In the genomic region with DNA sequence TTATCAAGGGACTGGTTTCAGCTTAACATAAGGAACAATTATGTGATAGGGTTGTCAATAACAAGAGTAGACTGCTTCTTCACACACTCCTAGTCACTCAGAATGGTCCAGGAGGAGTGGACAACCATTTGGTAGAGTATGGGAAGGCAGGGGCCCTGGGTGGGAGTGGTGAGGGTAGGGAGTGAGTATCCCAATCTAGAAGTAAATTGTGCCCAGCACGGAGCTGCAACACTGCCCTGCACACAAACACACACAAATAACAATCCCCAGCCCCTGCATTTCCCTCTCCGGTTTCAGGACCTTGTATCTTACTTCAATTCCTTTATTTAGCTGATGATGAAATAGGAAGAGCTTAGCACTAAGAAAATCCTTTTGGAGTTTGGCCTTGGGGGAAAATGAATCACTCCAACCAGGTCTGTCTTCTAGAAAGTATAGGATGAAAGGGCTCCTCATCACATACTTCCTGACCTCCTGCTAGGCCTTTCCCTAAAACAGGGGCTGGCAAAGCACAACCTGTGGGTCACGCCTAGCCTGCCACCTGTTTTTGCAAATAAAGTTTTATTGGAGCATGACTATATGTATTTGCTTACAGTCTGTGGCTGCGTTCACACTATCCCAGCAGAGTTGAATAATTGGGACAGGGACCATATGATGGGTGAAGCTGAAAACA, we compare ENCODE assay signal across 12 cellular contexts.
A peak's percentile ranks its signal among the peaks of the same experiment; 100 is the strongest.
DNase-seq lines count a peak whose midpoint lies in the region; ATAC-seq, FAIRE-seq and TF ChIP-seq lines count a peak whose summit lies in the region.
"Had no signal": no experiment of that assay in that cellular context is flagged by ENCODE, and none has a peak within 500 bp of the region (broad histone marks: within the 10 kb centered on the region; RNA-seq: fewer than 3 reads in every experiment).

No MANE protein-coding gene starts in this region.

- CTCF ChIA-PET in GM12878 (lab: Yijun Ruan, JAX), result interaction anchor here (0.7 to 1.8 kb wide), 4 partner anchors 8 to 80 kb away, joined by 3 to 6 read pairs (median 5); no protein-coding TSS in a partner anchor

- TF ChIP-seq CTCF in GM12878 (IDR thresholded peaks at IDR 0.05 in 2 of 3, conservative IDR thresholded peaks at IDR 0.05 in 1 of 3; ENCODE audit: control insufficient read depth in 2 of 3, extremely low read depth in 1 of 3, insufficient read depth in 1 of 3, low read depth in 3 of 3, low read length in 3 of 3) (no peak), kidney (IDR thresholded peaks at IDR 0.05; ENCODE audit: borderline replicate concordance, extremely low read depth, insufficient read depth) (no peak), pancreas (IDR thresholded peaks at IDR 0.05) (no peak)

- BruUV-seq in GM12878 (replicated peaks; lab: Mats Ljungman, UMichigan), result no TSS peak

- H3K27me3 ChIP-seq in GM12878 (replicated peaks in 1 of 2; ENCODE audit: control insufficient read depth in 2 of 2, insufficient read depth in 2 of 2, low read length in 1 of 2) (no peaks in the 10 kb centered on the region; a peak in 1 of 4 replicates), pancreas (no peaks in the 10 kb centered on the region)

- in situ Hi-C loops in GM12878 (cut with MboI), result no loop called here

- H3K9ac ChIP-seq in GM12878 (ENCODE audit: control insufficient read depth, insufficient read depth, low read length), result no peak overlapping the region
- H3K9ac ChIP-seq in kidney (ENCODE audit: low read length in 2 of 2), result no peak overlapping the region

- no peaks in the 10 kb centered on the region for H3K36me3 ChIP-seq in GM12878 (ENCODE audit: control insufficient read depth in 2 of 2, insufficient read depth in 2 of 2, low read length in 1 of 2)
- H3K36me3 ChIP-seq in kidney (ENCODE audit: control insufficient read depth in 1 of 2, insufficient read depth in 2 of 2, low read length in 2 of 2), result no peaks in the 10 kb centered on the region
- H3K36me3 ChIP-seq in pancreas, result no peaks in the 10 kb centered on the region

- WGBS in GM12878 (ENCODE audit: insufficient coverage, insufficient replicate concordance, low lambda C conversion rate, missing lambda C conversion rate), result 45% methylated on average over 4 of the region's 4 CpGs
- WGBS in pancreas, 2 donors, result 89 to 92% methylated on average over 4 of the region's 4 CpGs

- POLR2A ChIA-PET in GM12878 (lab: Charles Lee), result interaction anchor here (1.0 to 1.3 kb wide), 3 partner anchors 11 to 43 kb away, joined by 3 to 4 read pairs (median 4); no protein-coding TSS in a partner anchor

- TF ChIP-seq POLR2A in GM12878 (IDR thresholded peaks at IDR 0.05; ENCODE audit: low read depth, low read length), result no peak

- DNase-seq in LHCN-M2 (ENCODE audit: low read depth) (peak; percentile 64), GM12878 (ENCODE audit: low read depth, low spot score) (no peak), kidney (no peak), AG20443 (ENCODE audit: low spot score) (no peak), pancreas (no peak)
- DNase-seq: activated CD4-positive, alpha-beta T cell treated with anti-CD3 and anti-CD28 coated beads, Interleukin-2, amount 50 U/mL, for 48 hours; effector CD4-positive, alpha-beta T cell; GOT3; naive thymus-derived CD4-positive, alpha-beta T cell had no signal

- TF ChIP-seq RAD21 in GM12878 (IDR thresholded peaks at IDR 0.05; ENCODE audit: insufficient read depth, low read depth, low read length), result no peak

- intact Hi-C loops in GM12878 (cut with micrococcal nuclease; ENCODE audit: unreplicated experiment) (no loop called here), kidney (cut with DNase I) (no loop called here), pancreas (cut with DNase I) (no loop called here)

- peaks cover 3% of the 10 kb centered on the region; the same call in 1 of the 2 replicates for H3K4me1 ChIP-seq in GM12878 (ENCODE audit: control insufficient read depth, insufficient read depth, low read length)
- peaks cover 8 to 24% of the 10 kb centered on the region in 2 donors for H3K4me1 ChIP-seq in kidney (ENCODE audit: control insufficient read depth in 1 of 2, insufficient read depth in 1 of 2, low read depth in 1 of 2, low read length in 2 of 2)
- H3K4me1 ChIP-seq in pancreas, result peaks cover 0 to 12% (median 8%) of the 10 kb centered on the region in 3 donors

- no peak overlapping the region for H2AFZ ChIP-seq in GM12878 (ENCODE audit: control insufficient read depth, low read depth, low read length)

- H3K9me3 ChIP-seq in GM12878 (replicated peaks; ENCODE audit: control insufficient read depth, insufficient read depth, low read length), result no peaks in the 10 kb centered on the region
- H3K9me3 ChIP-seq in kidney (ENCODE audit: control insufficient read depth in 1 of 2, low read length in 2 of 2), result no peaks in the 10 kb centered on the region
- H3K9me3 ChIP-seq in pancreas, result no peaks in the 10 kb centered on the region

- H3K27ac ChIP-seq in GM12878 (ENCODE audit: control insufficient read depth, insufficient read depth) (no peak overlapping the region), kidney (ENCODE audit: low read depth in 2 of 2, low read length in 2 of 2) (peak overlapping the region; percentile 55 to 60), temporal lobe (ENCODE audit: low read depth, low read length) (peak overlapping the region; percentile 4), pancreas (peak overlapping the region in 1 of 4 donors; percentile 37)

- no peaks in the 10 kb centered on the region for H3K79me2 ChIP-seq in GM12878 (ENCODE audit: control insufficient read depth, insufficient read depth, low read length)

- SMC1A ChIA-PET in GM12878 (lab: Charles Lee; ENCODE audit: uncharacterized antibody, unreplicated experiment), result interaction anchor here (0.6 to 3.0 kb wide), 15 partner anchors 8 to 1533 kb away, joined by 3 to 17 read pairs (median 3); no protein-coding TSS in a partner anchor

- FAIRE-seq in GM12878 (lab: Jason Lieb, UNC) (no peak), kidney (lab: Jason Lieb, UNC) (no peak), pancreas (lab: Jason Lieb, UNC) (no peak)

- no peak for TF ChIP-seq EP300 in GM12878 (IDR thresholded peaks at IDR 0.05; ENCODE audit: borderline replicate concordance in 1 of 2, control insufficient read depth in 1 of 2, low read depth in 2 of 2, low read length in 2 of 2)

- H3K4me3 ChIP-seq in GM12878, result no peak overlapping the region
- no peak overlapping the region for H3K4me3 ChIP-seq in kidney (ENCODE audit: low read length in 2 of 2)
- no peak overlapping the region for H3K4me3 ChIP-seq in pancreas

- RAD21 ChIA-PET in GM12878 (lab: Charles Lee; ENCODE audit: unreplicated experiment), result interaction anchor here (0.6 to 2.1 kb wide), 10 partner anchors 11 to 174 kb away, joined by 3 to 9 read pairs (median 3); no protein-coding TSS in a partner anchor

- no peak for ATAC-seq in GM12878
- ATAC-seq in HG03135 (IDR thresholded peaks at IDR 0.05; ENCODE audit: unreplicated experiment), result no peak
- no peak for ATAC-seq in pancreas
- ATAC-seq in GM18858 (IDR thresholded peaks at IDR 0.05; ENCODE audit: unreplicated experiment), result no peak
- ATAC-seq: naive thymus-derived CD4-positive, alpha-beta T cell had no signal

- H4K20me1 ChIP-seq in GM12878 (ENCODE audit: control insufficient read depth, insufficient read depth), result no peaks in the 10 kb centered on the region

- H3K4me2 ChIP-seq in GM12878 (ENCODE audit: control insufficient read depth, insufficient read depth), result no peak overlapping the region

TF ChIP-seq in GM12878, 131 proteins besides CTCF, POLR2A, EP300 and RAD21:
- TF ChIP-seq ZSCAN29 (IDR thresholded peaks at IDR 0.05), result no peak
- TF ChIP-seq, protein P1, sequence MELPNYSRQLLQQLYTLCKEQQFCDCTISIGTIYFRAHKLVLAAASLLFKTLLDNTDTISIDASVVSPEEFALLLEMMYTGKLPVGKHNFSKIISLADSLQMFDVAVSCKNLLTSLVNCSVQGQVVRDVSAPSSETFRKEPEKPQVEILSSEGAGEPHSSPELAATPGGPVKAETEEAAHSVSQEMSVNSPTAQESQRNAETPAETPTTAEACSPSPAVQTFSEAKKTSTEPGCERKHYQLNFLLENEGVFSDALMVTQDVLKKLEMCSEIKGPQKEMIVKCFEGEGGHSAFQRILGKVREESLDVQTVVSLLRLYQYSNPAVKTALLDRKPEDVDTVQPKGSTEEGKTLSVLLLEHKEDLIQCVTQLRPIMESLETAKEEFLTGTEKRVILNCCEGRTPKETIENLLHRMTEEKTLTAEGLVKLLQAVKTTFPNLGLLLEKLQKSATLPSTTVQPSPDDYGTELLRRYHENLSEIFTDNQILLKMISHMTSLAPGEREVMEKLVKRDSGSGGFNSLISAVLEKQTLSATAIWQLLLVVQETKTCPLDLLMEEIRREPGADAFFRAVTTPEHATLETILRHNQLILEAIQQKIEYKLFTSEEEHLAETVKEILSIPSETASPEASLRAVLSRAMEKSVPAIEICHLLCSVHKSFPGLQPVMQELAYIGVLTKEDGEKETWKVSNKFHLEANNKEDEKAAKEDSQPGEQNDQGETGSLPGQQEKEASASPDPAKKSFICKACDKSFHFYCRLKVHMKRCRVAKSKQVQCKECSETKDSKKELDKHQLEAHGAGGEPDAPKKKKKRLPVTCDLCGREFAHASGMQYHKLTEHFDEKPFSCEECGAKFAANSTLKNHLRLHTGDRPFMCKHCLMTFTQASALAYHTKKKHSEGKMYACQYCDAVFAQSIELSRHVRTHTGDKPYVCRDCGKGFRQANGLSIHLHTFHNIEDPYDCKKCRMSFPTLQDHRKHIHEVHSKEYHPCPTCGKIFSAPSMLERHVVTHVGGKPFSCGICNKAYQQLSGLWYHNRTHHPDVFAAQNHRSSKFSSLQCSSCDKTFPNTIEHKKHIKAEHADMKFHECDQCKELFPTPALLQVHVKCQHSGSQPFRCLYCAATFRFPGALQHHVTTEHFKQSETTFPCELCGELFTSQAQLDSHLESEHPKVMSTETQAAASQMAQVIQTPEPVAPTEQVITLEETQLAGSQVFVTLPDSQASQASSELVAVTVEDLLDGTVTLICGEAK (IDR thresholded peaks at IDR 0.05; ENCODE audit: borderline replicate concordance), result peak; percentile 70
